In the genomic region with DNA sequence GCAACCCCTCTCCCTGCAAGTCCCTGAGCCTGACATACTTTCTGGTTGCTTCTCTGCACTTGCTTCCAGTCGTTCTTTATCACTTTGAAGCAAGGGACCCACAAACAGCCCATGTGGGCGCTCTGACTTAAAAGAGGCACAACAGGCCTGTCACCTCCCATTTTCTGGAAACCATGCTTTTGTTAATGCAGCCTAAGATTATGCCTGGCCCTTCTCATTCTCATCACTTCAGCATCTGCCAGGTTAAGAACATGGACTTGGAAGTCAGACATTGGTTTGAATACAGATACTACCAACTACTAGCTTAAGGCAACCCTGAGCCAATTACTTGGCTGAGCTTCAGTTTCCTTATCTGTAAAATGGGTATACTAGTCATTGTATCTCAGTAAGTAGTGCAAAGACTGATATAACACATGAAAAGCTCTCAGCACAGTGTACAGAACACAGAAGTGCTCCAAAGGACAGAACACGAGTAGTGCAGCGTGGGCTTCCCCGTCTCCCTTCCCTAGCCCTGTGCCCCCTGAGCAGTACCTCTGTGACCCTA, we compare ENCODE assay signal across 16 cellular contexts.
"Had no signal": no experiment of that assay in that cellular context is flagged by ENCODE, and none has a peak within 500 bp of the region (broad histone marks: within the 10 kb centered on the region; RNA-seq: fewer than 3 reads in every experiment).

No MANE protein-coding gene starts in this region.

- H3K36me3 ChIP-seq: colonic mucosa, prostate gland, transverse colon had no signal

- H3K9me3 Mint-ChIP-seq: activated CD4-positive, alpha-beta T cell treated with anti-CD3 and anti-CD28 coated beads, Interleukin-2, amount 10 ng/mL, durations not matched to agents 7 days and 5 days; activated naive CD4-positive, alpha-beta T cell treated with anti-CD3 and anti-CD28 coated beads for 36 hours; activated T-cell treated with anti-CD3 and anti-CD28 coated beads, Interleukin-2, amount 50 U/mL, for 4 hours; immature natural killer cell; T-helper 1 cell treated with Interleukin-12 subunit alpha and Interleukin-12 subunit beta and Interleukin-4 antibody, amounts not matched to agents 30 μg/mL and 1 μg/mL, for 36 hours had no signal

- H3K27me3 Mint-ChIP-seq: activated CD4-positive, alpha-beta T cell treated with anti-CD3 and anti-CD28 coated beads, Interleukin-2, amount 10 ng/mL, durations not matched to agents 7 days and 5 days had no signal

- H3K9me3 ChIP-seq: colonic mucosa, prostate gland, transverse colon had no signal

- ATAC-seq: activated CD8-positive, alpha-beta T cell treated with anti-CD3 and anti-CD28 coated beads, Interleukin-2, amount 10 ng/mL, durations not matched to agents 7 days and 5 days; activated T-cell treated with anti-CD3 and anti-CD28 coated beads, Interleukin-2, amount 50 U/mL, for 4 hours; sciatic nerve; stimulated activated naive B cell treated with anti-CD40 and anti-IgM and Interleukin-4, amounts not matched to agents 10 μg/mL and 1 μg/mL and 100 μg/mL, for 72 hours had no signal

- H3K4me3 Mint-ChIP-seq: activated CD4-positive, alpha-beta T cell treated with anti-CD3 and anti-CD28 coated beads, Interleukin-2, amount 10 ng/mL, durations not matched to agents 7 days and 5 days; activated CD8-positive, alpha-beta T cell treated with anti-CD3 and anti-CD28 coated beads, Interleukin-2, amount 10 ng/mL, durations not matched to agents 7 days and 5 days; activated naive CD4-positive, alpha-beta T cell treated with anti-CD3 and anti-CD28 coated beads for 36 hours; activated T-cell treated with anti-CD3 and anti-CD28 coated beads, Interleukin-2, amount 50 U/mL, for 4 hours; immature natural killer cell; stimulated activated naive B cell treated with anti-CD40 and anti-IgM and Interleukin-4, amounts not matched to agents 10 μg/mL and 1 μg/mL and 100 μg/mL, for 72 hours; T-helper 1 cell treated with Interleukin-12 subunit alpha and Interleukin-12 subunit beta and Interleukin-4 antibody, amounts not matched to agents 30 μg/mL and 1 μg/mL, for 36 hours had no signal

- H3K27me3 ChIP-seq: brain microvascular endothelial cell, colonic mucosa, transverse colon had no signal

- H3K27ac ChIP-seq: brain microvascular endothelial cell, colonic mucosa, prostate gland had no signal

- H3K27ac Mint-ChIP-seq: activated CD4-positive, alpha-beta T cell treated with anti-CD3 and anti-CD28 coated beads, Interleukin-2, amount 10 ng/mL, durations not matched to agents 7 days and 5 days; activated CD8-positive, alpha-beta T cell treated with anti-CD3 and anti-CD28 coated beads, Interleukin-2, amount 10 ng/mL, durations not matched to agents 7 days and 5 days; activated naive CD4-positive, alpha-beta T cell treated with anti-CD3 and anti-CD28 coated beads for 36 hours; immature natural killer cell; stimulated activated naive B cell treated with anti-CD40 and anti-IgM and Interleukin-4, amounts not matched to agents 10 μg/mL and 1 μg/mL and 100 μg/mL, for 72 hours; T-helper 1 cell treated with Interleukin-12 subunit alpha and Interleukin-12 subunit beta and Interleukin-4 antibody, amounts not matched to agents 30 μg/mL and 1 μg/mL, for 36 hours had no signal

- H3K36me3 Mint-ChIP-seq: immature natural killer cell had no signal

- H3K4me3 ChIP-seq: colonic mucosa, prostate gland, transverse colon had no signal

- H3K4me1 ChIP-seq: colonic mucosa, prostate gland had no signal

- H3K4me1 Mint-ChIP-seq: activated CD4-positive, alpha-beta T cell treated with anti-CD3 and anti-CD28 coated beads, Interleukin-2, amount 10 ng/mL, durations not matched to agents 7 days and 5 days; immature natural killer cell had no signal

- DNase-seq: activated CD4-positive, alpha-beta T cell treated with anti-CD3 and anti-CD28 coated beads, Interleukin-2, amount 10 ng/mL, durations not matched to agents 7 days and 5 days; activated CD8-positive, alpha-beta T cell treated with anti-CD3 and anti-CD28 coated beads, Interleukin-2, amount 10 ng/mL, durations not matched to agents 7 days and 5 days; activated naive CD4-positive, alpha-beta T cell treated with anti-CD3 and anti-CD28 coated beads for 36 hours; activated T-cell treated with anti-CD3 and anti-CD28 coated beads, Interleukin-2, amount 50 U/mL, for 4 hours; anterior cingulate cortex; brain microvascular endothelial cell; central memory CD4-positive, alpha-beta T cell; colonic mucosa; immature natural killer cell; kidney glomerular epithelial cell; stimulated activated naive B cell treated with anti-CD40 and anti-IgM and Interleukin-4, amounts not matched to agents 10 μg/mL and 1 μg/mL and 100 μg/mL, for 72 hours; substantia nigra; transverse colon had no signal
